Comparison of ENCODE assay signal across 1 cellular context in genomic region chr6:3746696-3747095, GRCh38.
TF ChIP-seq lines count a peak whose summit lies in the region.

No MANE protein-coding gene starts in this region.

TF ChIP-seq in SK-N-SH, 30 proteins besides CTCF, POLR2A, EP300 and RAD21:
- TF ChIP-seq USF1 (IDR thresholded peaks at IDR 0.05; ENCODE audit: borderline replicate concordance, low read depth) (no peak), ELF1 (IDR thresholded peaks at IDR 0.05) (no peak), MAX (IDR thresholded peaks at IDR 0.05; ENCODE audit: low read depth) (no peak), SMC3 (IDR thresholded peaks at IDR 0.05; ENCODE audit: low read depth, low read length) (no peak), FOXM1 (IDR thresholded peaks at IDR 0.05; ENCODE audit: low read depth) (no peak), TEAD4 (IDR thresholded peaks at IDR 0.05; ENCODE audit: borderline replicate concordance, insufficient read depth) (no peak), TAF1 (IDR thresholded peaks at IDR 0.05; ENCODE audit: borderline replicate concordance, low read depth, low read length) (no peak), FOSL2 (IDR thresholded peaks at IDR 0.05; ENCODE audit: borderline replicate concordance, low read depth) (no peak), NRF1 (IDR thresholded peaks at IDR 0.05; ENCODE audit: low read depth, low read length) (no peak)
